16 cellular contexts compared by ENCODE assay signal in the genomic region with DNA sequence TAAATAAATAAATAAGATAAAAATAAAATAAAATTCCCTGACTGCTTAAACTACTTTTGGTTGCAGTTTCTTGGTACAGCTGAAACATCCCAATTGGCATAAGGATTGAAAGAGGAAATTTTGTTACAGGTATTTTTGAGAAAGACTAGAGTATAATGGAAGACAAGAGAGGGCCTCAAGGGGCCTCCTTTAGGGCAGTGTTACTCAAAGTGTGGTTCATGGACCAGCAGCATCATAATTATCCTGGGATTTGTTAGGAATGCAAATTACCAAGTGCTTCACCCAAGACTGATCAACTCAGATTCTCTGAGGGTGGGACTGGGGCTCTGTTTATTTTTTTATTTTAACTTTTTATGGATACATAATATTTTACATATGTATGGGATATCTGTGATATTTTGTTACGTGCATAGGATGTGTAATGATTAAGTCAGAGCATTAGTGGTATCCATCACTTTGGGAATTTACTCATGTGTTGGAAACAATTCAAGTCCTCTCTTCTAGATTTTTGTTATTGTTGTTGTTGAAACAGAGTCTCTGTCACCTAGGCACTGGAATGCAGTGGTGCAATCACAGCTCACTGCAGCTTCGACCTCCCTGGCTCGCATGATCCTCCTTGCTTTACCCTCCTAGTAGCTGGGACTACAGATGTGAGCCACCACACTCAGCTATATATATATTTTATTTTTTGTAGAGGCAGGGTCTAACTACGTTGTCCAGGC. TPM values are rescaled to one million over a fixed set of nuclear protein-coding genes. Genes with fewer than 3 reads are reported as not detected.
A peak's percentile ranks its signal among the peaks of the same experiment; 100 is the strongest.
DNase-seq lines count a peak whose midpoint lies in the region; ATAC-seq and TF ChIP-seq lines count a peak whose summit lies in the region.
"Had no signal": no experiment of that assay in that cellular context is flagged by ENCODE, and none has a peak within 500 bp of the region (broad histone marks: within the 10 kb centered on the region; RNA-seq: fewer than 3 reads in every experiment).

No MANE protein-coding gene starts in this region.

- H4K20me1 ChIP-seq in hepatocyte (ENCODE audit: insufficient read depth, poor library complexity, severe bottlenecking) = no peaks in the 10 kb centered on the region

- ATAC-seq in WTC11 (no peak), lower lobe of right lung (no peak)
- ATAC-seq: A549; activated CD8-positive, alpha-beta T cell treated with anti-CD3 and anti-CD28 coated beads, Interleukin-2, amount 10 ng/mL, durations not matched to agents 7 days and 5 days; left colon; upper lobe of right lung had no signal

- H2AFZ ChIP-seq in hepatocyte = no peak overlapping the region

- H3K4me3 ChIP-seq in hepatocyte (no peak overlapping the region), subcutaneous abdominal adipose tissue (ENCODE audit: low read depth in 1 of 5, low read length in 5 of 5) (no peak overlapping the region), lower lobe of right lung (no peak overlapping the region)
- H3K4me3 ChIP-seq: A549, upper lobe of right lung had no signal

- H3K4me1 ChIP-seq in hepatocyte (ENCODE audit: insufficient read depth) = peaks cover 14% of the 10 kb centered on the region
- peaks cover 4 to 35% (median 27%) of the 10 kb centered on the region in 5 donors for H3K4me1 ChIP-seq in subcutaneous abdominal adipose tissue (ENCODE audit: control insufficient read depth in 5 of 5, insufficient read depth in 5 of 5, low read length in 5 of 5)
- H3K4me1 ChIP-seq in lower lobe of right lung = peaks cover 19% of the 10 kb centered on the region

- H3K9ac ChIP-seq in subcutaneous abdominal adipose tissue (ENCODE audit: low read length in 5 of 5) = no peak overlapping the region

- no peaks in the 10 kb centered on the region for H3K9me3 Mint-ChIP-seq in activated naive CD8-positive, alpha-beta T cell (ENCODE audit: low read depth)
- H3K9me3 Mint-ChIP-seq in activated naive CD8-positive, alpha-beta T cell treated with anti-CD3 and anti-CD28 coated beads for 36 hours = peaks cover 3% of the 10 kb centered on the region
- H3K9me3 Mint-ChIP-seq in WTC11 = no peaks in the 10 kb centered on the region; the same call in 1 of the 2 replicates
- H3K9me3 Mint-ChIP-seq: activated naive CD4-positive, alpha-beta T cell treated with anti-CD3 and anti-CD28 coated beads, Interleukin-2, amount 10 ng/mL, durations not matched to agents 7 days and 5 days had no signal

- CTCF ChIA-PET in WTC11 (lab: Charles Lee) = no interaction called here

- no peaks in the 10 kb centered on the region for H3K27me3 Mint-ChIP-seq in activated naive CD8-positive, alpha-beta T cell
- no peaks in the 10 kb centered on the region for H3K27me3 Mint-ChIP-seq in activated naive CD8-positive, alpha-beta T cell treated with anti-CD3 and anti-CD28 coated beads for 36 hours
- H3K27me3 Mint-ChIP-seq in WTC11 (ENCODE audit: low read depth) = peaks cover 17% of the 10 kb centered on the region

- intact Hi-C loops in lower lobe of right lung (cut with DNase I) = no loop called here

- no peak overlapping the region for H3K27ac Mint-ChIP-seq in activated naive CD8-positive, alpha-beta T cell
- H3K27ac Mint-ChIP-seq in activated naive CD8-positive, alpha-beta T cell treated with anti-CD3 and anti-CD28 coated beads for 36 hours = no peak overlapping the region
- H3K27ac Mint-ChIP-seq in WTC11 = no peak overlapping the region

- H3K4me2 ChIP-seq in hepatocyte = peak overlapping the region; percentile 22

- H3K4me3 Mint-ChIP-seq in activated naive CD8-positive, alpha-beta T cell = peak overlapping the region; percentile 79
- no peak overlapping the region for H3K4me3 Mint-ChIP-seq in activated naive CD8-positive, alpha-beta T cell treated with anti-CD3 and anti-CD28 coated beads for 36 hours
- peak overlapping the region; percentile 57; the same call in 1 of the 2 replicates for H3K4me3 Mint-ChIP-seq in WTC11

- H3K27me3 ChIP-seq in hepatocyte (no peaks in the 10 kb centered on the region), subcutaneous abdominal adipose tissue (ENCODE audit: control insufficient read depth in 5 of 5, insufficient read depth in 4 of 5, low read length in 5 of 5) (no peaks in the 10 kb centered on the region), lower lobe of right lung (ENCODE audit: low read depth) (no peaks in the 10 kb centered on the region)
- H3K27me3 ChIP-seq: upper lobe of right lung had no signal

- no peaks in the 10 kb centered on the region for H3K9me2 ChIP-seq in hepatocyte (replicated peaks; ENCODE audit: insufficient read depth)

- H3K9me3 ChIP-seq in hepatocyte (ENCODE audit: low read depth) (no peaks in the 10 kb centered on the region), subcutaneous abdominal adipose tissue (ENCODE audit: control insufficient read depth in 5 of 5, low read length in 5 of 5) (no peaks in the 10 kb centered on the region), lower lobe of right lung (no peaks in the 10 kb centered on the region)
- H3K9me3 ChIP-seq: A549, upper lobe of right lung had no signal

- no peaks in the 10 kb centered on the region for H3K36me3 Mint-ChIP-seq in activated naive CD8-positive, alpha-beta T cell
- H3K36me3 Mint-ChIP-seq in activated naive CD8-positive, alpha-beta T cell treated with anti-CD3 and anti-CD28 coated beads for 36 hours = peaks cover 6% of the 10 kb centered on the region
- H3K36me3 Mint-ChIP-seq in WTC11 = no peaks in the 10 kb centered on the region

- H3K4me1 Mint-ChIP-seq in activated naive CD8-positive, alpha-beta T cell (ENCODE audit: low read depth) = peaks cover 27% of the 10 kb centered on the region
- peaks cover 23% of the 10 kb centered on the region for H3K4me1 Mint-ChIP-seq in activated naive CD8-positive, alpha-beta T cell treated with anti-CD3 and anti-CD28 coated beads for 36 hours
- peaks cover 12% of the 10 kb centered on the region for H3K4me1 Mint-ChIP-seq in WTC11

- WGBS in hepatocyte (ENCODE audit: low lambda C conversion rate, missing lambda C conversion rate) = 54% methylated on average over 4 of the region's 4 CpGs

- H3K36me3 ChIP-seq in hepatocyte (replicated peaks; ENCODE audit: insufficient read depth, low read depth) = no peaks in the 10 kb centered on the region
- no peaks in the 10 kb centered on the region for H3K36me3 ChIP-seq in subcutaneous abdominal adipose tissue (ENCODE audit: control insufficient read depth in 5 of 5, insufficient read depth in 5 of 5, low read length in 5 of 5)
- H3K36me3 ChIP-seq in lower lobe of right lung = no peaks in the 10 kb centered on the region
- H3K36me3 ChIP-seq: upper lobe of right lung had no signal

- no peak for TF ChIP-seq CTCF in WTC11 (IDR thresholded peaks at IDR 0.05)
- no peak for TF ChIP-seq CTCF in hepatocyte (IDR thresholded peaks at IDR 0.05; ENCODE audit: poor library complexity)
- TF ChIP-seq CTCF in lower lobe of right lung (IDR thresholded peaks at IDR 0.05) = no peak

- H3K79me2 ChIP-seq in hepatocyte = peaks cover 19% of the 10 kb centered on the region

- H3K27ac ChIP-seq in hepatocyte = peak overlapping the region; percentile 67
- H3K27ac ChIP-seq in subcutaneous abdominal adipose tissue (ENCODE audit: low read depth, low read length) = peak overlapping the region; percentile 22
- H3K27ac ChIP-seq in lower lobe of right lung = no peak overlapping the region
- H3K27ac ChIP-seq: upper lobe of right lung had no signal

- no peak for DNase-seq in activated naive CD8-positive, alpha-beta T cell treated with anti-CD3 and anti-CD28 coated beads for 36 hours
- DNase-seq in WTC11 (ENCODE audit: low spot score) (no peak), hepatocyte (ENCODE audit: low spot score) (no peak), lower lobe of right lung (no peak), cortex of kidney (lab: John Stamatoyannopoulos, UW) (no peak)
- no peak for DNase-seq in activated effector memory CD4-positive, alpha-beta T cell treated with anti-CD3 and anti-CD28 coated beads, Interleukin-2, amount 50 U/mL, for 16 hours
- DNase-seq: activated CD8-positive, alpha-beta T cell treated with anti-CD3 and anti-CD28 coated beads, Interleukin-2, amount 10 ng/mL, durations not matched to agents 7 days and 5 days; activated naive CD4-positive, alpha-beta T cell treated with anti-CD3 and anti-CD28 coated beads, Interleukin-2, amount 10 ng/mL, durations not matched to agents 7 days and 5 days; NCI-H1092; NCI-H524; occipital lobe had no signal

- POLR2A ChIA-PET in WTC11 (lab: Charles Lee) = no interaction called here

TF ChIP-seq in WTC11, 78 proteins besides CTCF, POLR2A, EP300 and RAD21 (continues in another document):
- TF ChIP-seq ZNF671 (CRISPR knock-in tag; IDR thresholded peaks at IDR 0.05) = no peak
- TF ChIP-seq FOXP1 (CRISPR knock-in tag; IDR thresholded peaks at IDR 0.05; ENCODE audit: borderline replicate concordance) = no peak
- no peak for TF ChIP-seq CREM (CRISPR knock-in tag; IDR thresholded peaks at IDR 0.05)
- TF ChIP-seq JUN (CRISPR knock-in tag; IDR thresholded peaks at IDR 0.05) = no peak
- no peak for TF ChIP-seq KAT7 (CRISPR knock-in tag; IDR thresholded peaks at IDR 0.05; ENCODE audit: borderline replicate concordance)
- TF ChIP-seq FOXK1 (CRISPR knock-in tag; IDR thresholded peaks at IDR 0.05) = no peak
- TF ChIP-seq, protein P1, sequence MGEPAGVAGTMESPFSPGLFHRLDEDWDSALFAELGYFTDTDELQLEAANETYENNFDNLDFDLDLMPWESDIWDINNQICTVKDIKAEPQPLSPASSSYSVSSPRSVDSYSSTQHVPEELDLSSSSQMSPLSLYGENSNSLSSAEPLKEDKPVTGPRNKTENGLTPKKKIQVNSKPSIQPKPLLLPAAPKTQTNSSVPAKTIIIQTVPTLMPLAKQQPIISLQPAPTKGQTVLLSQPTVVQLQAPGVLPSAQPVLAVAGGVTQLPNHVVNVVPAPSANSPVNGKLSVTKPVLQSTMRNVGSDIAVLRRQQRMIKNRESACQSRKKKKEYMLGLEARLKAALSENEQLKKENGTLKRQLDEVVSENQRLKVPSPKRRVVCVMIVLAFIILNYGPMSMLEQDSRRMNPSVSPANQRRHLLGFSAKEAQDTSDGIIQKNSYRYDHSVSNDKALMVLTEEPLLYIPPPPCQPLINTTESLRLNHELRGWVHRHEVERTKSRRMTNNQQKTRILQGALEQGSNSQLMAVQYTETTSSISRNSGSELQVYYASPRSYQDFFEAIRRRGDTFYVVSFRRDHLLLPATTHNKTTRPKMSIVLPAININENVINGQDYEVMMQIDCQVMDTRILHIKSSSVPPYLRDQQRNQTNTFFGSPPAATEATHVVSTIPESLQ (CRISPR knock-in tag; IDR thresholded peaks at IDR 0.05) = no peak
- TF ChIP-seq SOX15 (CRISPR knock-in tag; IDR thresholded peaks at IDR 0.05) = no peak

RNA-seq across cellular contexts. Expression of gene KCTD7, which starts 2.3 kb away (rescaled TPM):
- 1 to 10 TPM; 3.5 to 4.3 TPM for total RNA-seq in activated naive CD8-positive, alpha-beta T cell treated with anti-CD3 and anti-CD28 coated beads for 36 hours
- 10.5 to 11.6 TPM (median 10.8 TPM) in 3 replicates for total RNA-seq in WTC11 (2021)
- 9.4 and 15.9 TPM in 2 replicates for total RNA-seq in hepatocyte
- polyA plus RNA-seq in hepatocyte = 6.9 and 7.2 TPM in 2 replicates
- 12.6 TPM for total RNA-seq in lower lobe of right lung
